Comparison of ENCODE assay signal across 8 cellular contexts in the genomic region with DNA sequence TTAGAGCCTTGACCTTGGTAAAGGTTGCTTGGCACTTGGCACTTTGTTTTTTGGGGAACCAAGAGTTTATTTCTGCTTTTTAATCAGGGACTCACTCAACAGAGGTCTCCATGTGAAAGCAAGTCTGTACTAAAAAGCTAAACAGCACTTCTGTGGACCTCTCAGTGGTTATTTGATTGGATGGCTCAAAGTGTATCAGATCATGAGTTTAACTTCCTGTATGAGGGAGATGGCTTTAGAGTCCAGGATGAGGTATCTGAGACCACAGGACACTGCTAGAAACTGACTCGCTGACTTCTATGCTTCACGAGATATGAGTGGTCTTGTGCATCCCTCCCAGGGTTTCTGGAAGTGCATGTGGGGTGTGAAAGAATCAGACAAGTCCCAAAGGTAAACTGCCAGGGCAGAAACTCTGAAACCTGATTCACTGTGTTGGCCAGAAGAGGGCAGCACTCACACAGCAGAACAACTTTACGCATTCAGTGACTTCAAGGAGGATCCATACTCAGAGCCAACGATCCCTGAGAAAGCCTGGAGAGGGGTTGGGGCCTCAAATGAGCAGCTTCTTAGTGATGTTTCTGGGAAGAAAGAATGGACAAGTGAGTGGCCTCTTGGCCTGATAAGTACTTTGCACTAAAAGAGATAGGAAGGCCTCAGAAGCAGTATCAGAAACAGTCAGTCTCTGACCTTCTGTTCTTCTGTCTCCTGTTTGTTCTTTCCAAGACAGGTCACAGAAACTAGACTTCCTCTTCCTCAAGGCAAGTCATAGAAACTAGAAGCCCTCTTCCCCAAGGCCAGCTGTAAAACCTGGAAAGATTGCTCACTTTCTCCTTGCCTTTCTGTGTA.
DNase-seq lines count a peak whose midpoint lies in the region; ATAC-seq and TF ChIP-seq lines count a peak whose summit lies in the region.

No MANE protein-coding gene starts in this region.

- CTCF ChIA-PET in HEK293T (lab: Yijun Ruan, JAX): interaction anchor here (2.0 kb wide), 1 partner anchor 216 kb away, joined by 5 read pairs; no protein-coding TSS in a partner anchor

- POLR2A ChIA-PET in HEK293T (lab: Yijun Ruan, JAX): no interaction called here

- TF ChIP-seq CTCF in GM06990 (IDR thresholded peaks at IDR 0.05; ENCODE audit: insufficient read depth, low read length, poor library complexity, severe bottlenecking): peak; percentile 86

- H3K36me3 ChIP-seq in GM06990 (ENCODE audit: control insufficient read depth, insufficient read depth, low read length): no peaks in the 10 kb centered on the region

- no peaks in the 10 kb centered on the region; the same call in 1 of the 2 replicates for H3K27me3 ChIP-seq in GM06990 (replicated peaks; ENCODE audit: control insufficient read depth, insufficient read depth, low read length)

- DNase-seq in GM06990 (ENCODE audit: extremely low read depth, insufficient read length): peak; percentile 13
- peak; percentile 75 for DNase-seq in HEK293T (ENCODE audit: extremely low spot score)
- DNase-seq in NCI-H1694 treated with DMSO at 0.1 percent for 48 hours (lab: John Stamatoyannopoulos, UW): peak; percentile 18
- DNase-seq in activated CD4-positive, CD25-positive, alpha-beta regulatory T cell treated with anti-CD3 and anti-CD28 coated beads, Interleukin-2, amount 50 U/mL, for 16 hours (ENCODE audit: low read depth, low spot score): peak; percentile 21
- peak; percentile 4 for DNase-seq in central memory CD4-positive, alpha-beta T cell
- peak; percentile 67 for DNase-seq in kidney tubule cell (ENCODE audit: low spot score)
- DNase-seq in stimulated activated CD4-positive, alpha-beta T cell treated with anti-CD3 and anti-CD28 coated beads, Interleukin-2, amount 100 ng/mL, for 48 hours: peak; percentile 49 to 52

- no peak overlapping the region for H3K4me3 ChIP-seq in GM06990 (replicated peaks; ENCODE audit: low read depth, low read length)

- no peak for ATAC-seq in HG03469 (IDR thresholded peaks at IDR 0.05; ENCODE audit: unreplicated experiment)

TF ChIP-seq in HEK293T, 16 proteins besides CTCF, POLR2A, EP300 and RAD21:
- TF ChIP-seq CTBP1 (IDR thresholded peaks at IDR 0.05; ENCODE audit: borderline replicate concordance) (no peak), SP1 (IDR thresholded peaks at IDR 0.05) (no peak), FOXK2 (IDR thresholded peaks at IDR 0.05) (no peak), BHLHE40 (IDR thresholded peaks at IDR 0.05; ENCODE audit: borderline replicate concordance) (no peak), ELF4 (IDR thresholded peaks at IDR 0.05) (no peak), SUZ12 (IDR thresholded peaks at IDR 0.05) (no peak), ARNT (IDR thresholded peaks at IDR 0.05) (no peak)
TF ChIP-seq in HEK293T: peak in this region for 0.

Comparison
In these comparisons a context has a peak if more than half of its experiments do, and no peak if none do; other contexts are left out.
1. DNase-seq: peak in every context shown above with its lines; median percentile 75 in HEK293T; 67 in kidney tubule cell; 50 in stimulated activated CD4-positive, alpha-beta T cell treated with anti-CD3 and anti-CD28 coated beads, Interleukin-2, amount 100 ng/mL, for 48 hours; 21 in activated CD4-positive, CD25-positive, alpha-beta regulatory T cell treated with anti-CD3 and anti-CD28 coated beads, Interleukin-2, amount 50 U/mL, for 16 hours; 18 in NCI-H1694 treated with DMSO at 0.1 percent for 48 hours; 13 in GM06990; 4 in central memory CD4-positive, alpha-beta T cell.